ENCODE assay signal across 18 cellular contexts in genomic region chr5:115738807-115739206, GRCh38.
A peak's percentile ranks its signal among the peaks of the same experiment; 100 is the strongest.
DNase-seq lines count a peak whose midpoint lies in the region; ATAC-seq, FAIRE-seq and TF ChIP-seq lines count a peak whose summit lies in the region.
"Had no signal": no experiment of that assay in that cellular context is flagged by ENCODE, and none has a peak within 500 bp of the region (broad histone marks: within the 10 kb centered on the region; RNA-seq: fewer than 3 reads in every experiment).

No MANE protein-coding gene starts in this region.

- FAIRE-seq in H1 (lab: Jason Lieb, UNC) (no peak), D721Med (lab: Jason Lieb, UNC) (no peak)
- FAIRE-seq: RCC 7860 had no signal

- H3K36me3 ChIP-seq in Karpas-422 (ENCODE audit: insufficient read depth, low read length) (no peaks in the 10 kb centered on the region), H1 (ENCODE audit: control insufficient read depth in 2 of 4, insufficient read depth in 4 of 4, low read length in 3 of 4) (no peaks in the 10 kb centered on the region)
- H3K36me3 ChIP-seq: BLaER1, HAP-1 had no signal

- TF ChIP-seq POLR2A in H1 (IDR thresholded peaks at IDR 0.05; ENCODE audit: control extremely low read depth in 1 of 2, low read depth in 2 of 2, low read length in 2 of 2): no peak

- H3K27me3 ChIP-seq in Karpas-422 (ENCODE audit: low read length) (no peaks in the 10 kb centered on the region), H1 (replicated peaks in 1 of 4; ENCODE audit: control insufficient read depth in 3 of 4, extremely low read depth in 1 of 4, insufficient read depth in 3 of 4, low read length in 3 of 4) (no peaks in the 10 kb centered on the region), foreskin keratinocyte (peaks cover 41% of the 10 kb centered on the region)
- H3K27me3 ChIP-seq: BLaER1 had no signal

- H2BK20ac ChIP-seq in H1 (ENCODE audit: low read length): no peak overlapping the region

- H2BK120ac ChIP-seq in H1 (replicated peaks; ENCODE audit: low read depth, low read length): no peak overlapping the region

- TF ChIP-seq RAD21 in H1 (IDR thresholded peaks at IDR 0.05 in 1 of 2, conservative IDR thresholded peaks at IDR 0.05 in 1 of 2; ENCODE audit: low read depth in 2 of 2, low read length in 2 of 2): no peak

- no peaks in the 10 kb centered on the region for H3K9me2 ChIP-seq in Karpas-422 (replicated peaks; ENCODE audit: insufficient read depth, low read length)

- TF ChIP-seq CTCF in 22Rv1 (IDR thresholded peaks at IDR 0.05) (no peak), H1 (IDR thresholded peaks at IDR 0.05; ENCODE audit: control extremely low read depth in 1 of 3, insufficient read depth in 1 of 3, low read depth in 1 of 3, low read length in 3 of 3) (no peak), foreskin keratinocyte (conservative IDR thresholded peaks at IDR 0.05) (no peak), D721Med (IDR thresholded peaks at IDR 0.05; ENCODE audit: insufficient read depth, missing control alignments) (no peak)

- H2AFZ ChIP-seq in Karpas-422 (ENCODE audit: low read length): peak overlapping the region; percentile 62
- no peak overlapping the region for H2AFZ ChIP-seq in H1 (ENCODE audit: low read length)

- H3K4me2 ChIP-seq in Karpas-422 (ENCODE audit: low read depth, low read length, poor library complexity, severe bottlenecking) (no peak overlapping the region), H1 (ENCODE audit: insufficient read depth in 1 of 2, low read depth in 2 of 2, low read length in 2 of 2) (no peak overlapping the region)
- H3K4me2 ChIP-seq: BLaER1 had no signal

- H3K9me3 ChIP-seq in Karpas-422 (ENCODE audit: low read length) (0 out of 2 replicates have a peak, but pooled peaks cover 1% of the 10 kb centered on the region), H1 (ENCODE audit: insufficient read depth in 2 of 2, low read depth in 1 of 2, low read length in 1 of 2) (no peaks in the 10 kb centered on the region)
- H3K9me3 ChIP-seq: BLaER1, HAP-1 had no signal

- H3K27ac ChIP-seq in 22Rv1 (peak overlapping the region; percentile 57), Karpas-422 (ENCODE audit: low read length) (peak overlapping the region; percentile 95), H1 (ENCODE audit: low read depth, low read length) (no peak overlapping the region), foreskin keratinocyte (no peak overlapping the region)
- H3K27ac ChIP-seq: BLaER1 had no signal

- no peaks in the 10 kb centered on the region for H3K23me2 ChIP-seq in H1 (ENCODE audit: low read depth, low read length)

- H2BK5ac ChIP-seq in H1 (ENCODE audit: low read depth, low read length): 0 out of 2 replicates have a peak overlapping the region, but pooled peaks have one; percentile 73

- 92% methylated on average over 2 of the region's 2 CpGs; no CpG with 5 or more reads in 1 of the 2 experiments for WGBS in H1 (ENCODE audit: extremely low coverage in 1 of 2, insufficient coverage in 1 of 2, insufficient read length in 1 of 2, insufficient replicate concordance in 2 of 2, low coverage in 1 of 2, low lambda C conversion rate in 2 of 2, missing lambda C conversion rate in 1 of 2), 2 experiments

- no peak overlapping the region for H2BK15ac ChIP-seq in H1 (ENCODE audit: low read length)

- no peak overlapping the region for H4K91ac ChIP-seq in H1 (replicated peaks; ENCODE audit: insufficient read length, low read length)

- no peak overlapping the region for H3K4me3 ChIP-seq in Karpas-422 (ENCODE audit: low read length)
- no peak overlapping the region for H3K4me3 ChIP-seq in H1 (ENCODE audit: extremely low read depth in 1 of 4, insufficient read depth in 2 of 4, low read depth in 3 of 4, low read length in 4 of 4)
- H3K4me3 ChIP-seq: BLaER1, HAP-1 had no signal

- POLR2A ChIA-PET in H1 (lab: Charles Lee; ENCODE audit: partially characterized antibody): no interaction called here

- no peak overlapping the region for H2AK5ac ChIP-seq in H1 (ENCODE audit: low read depth, low read length)

- no peak overlapping the region for H4K8ac ChIP-seq in H1 (ENCODE audit: extremely low read depth, insufficient read depth, low read length)

- CTCF ChIA-PET in H1 (lab: Charles Lee; ENCODE audit: partially characterized antibody): interaction anchor here (0.9 to 1.2 kb wide), 3 partner anchors 9 to 34 kb away, joined by 3 read pairs; no protein-coding TSS in a partner anchor

- H4K20me1 ChIP-seq in Karpas-422 (ENCODE audit: insufficient read depth, low read depth, low read length) (no peaks in the 10 kb centered on the region), H1 (replicated peaks in 1 of 2; ENCODE audit: control insufficient read depth in 1 of 2, insufficient read depth in 2 of 2, low read length in 2 of 2) (no peaks in the 10 kb centered on the region)
- H4K20me1 ChIP-seq: BLaER1 had no signal

- ATAC-seq in foreskin keratinocyte (no peak), HG03045 (IDR thresholded peaks at IDR 0.05; ENCODE audit: unreplicated experiment) (no peak)
- ATAC-seq: Right ventricle myocardium inferior had no signal

- H4K5ac ChIP-seq in H1 (ENCODE audit: insufficient read length, low read depth, low read length): no peak overlapping the region

- peaks cover 51% of the 10 kb centered on the region for H3K4me1 ChIP-seq in Karpas-422 (ENCODE audit: low read length)
- peaks cover 0 to 17% (median 8%) of the 10 kb centered on the region in 4 experiments for H3K4me1 ChIP-seq in H1 (replicated peaks in 1 of 4; ENCODE audit: control insufficient read depth in 3 of 4, insufficient read depth in 4 of 4, low read length in 3 of 4)
- no peaks in the 10 kb centered on the region for H3K4me1 ChIP-seq in foreskin keratinocyte

- H3K9ac ChIP-seq in Karpas-422 (ENCODE audit: low read length): no peak overlapping the region
- H3K9ac ChIP-seq in H1 (replicated peaks in 1 of 4; ENCODE audit: extremely low read depth in 1 of 4, low read depth in 3 of 4, low read length in 3 of 4): no peak overlapping the region
- H3K9ac ChIP-seq: BLaER1 had no signal

- H3K4ac ChIP-seq in H1 (replicated peaks; ENCODE audit: insufficient read length, low read depth, low read length): no peak overlapping the region

- no peak overlapping the region for H3K18ac ChIP-seq in H1 (ENCODE audit: extremely low read depth, low read length)

- no peak overlapping the region for H3K23ac ChIP-seq in H1 (ENCODE audit: insufficient read length)

- no peak overlapping the region for H3K14ac ChIP-seq in H1 (ENCODE audit: insufficient read length)

- TF ChIP-seq EP300 in H1 (IDR thresholded peaks at IDR 0.05; ENCODE audit: borderline replicate concordance in 1 of 2, low read depth in 2 of 2, low read length in 2 of 2): no peak

- no peak overlapping the region for H3K56ac ChIP-seq in H1 (replicated peaks; ENCODE audit: insufficient read length, low read depth, low read length)

- H2BK12ac ChIP-seq in H1 (ENCODE audit: low read depth, low read length): no peak overlapping the region

- H3K79me2 ChIP-seq in Karpas-422 (ENCODE audit: low read length) (no peaks in the 10 kb centered on the region), H1 (ENCODE audit: control insufficient read depth in 1 of 2, insufficient read depth in 2 of 2, low read length in 2 of 2) (no peaks in the 10 kb centered on the region)

- DNase-seq in Karpas-422: no peak
- peak; percentile 56 for DNase-seq in NCI-H345 treated with DMSO at 0.1 percent for 48 hours (lab: John Stamatoyannopoulos, UW; ENCODE audit: unreplicated experiment)
- DNase-seq in H1 (ENCODE audit: low read depth in 1 of 2, low spot score in 2 of 2): no peak
- no peak for DNase-seq in foreskin keratinocyte
- no peak for DNase-seq in D721Med (ENCODE audit: insufficient read length, low spot score)
- no peak for DNase-seq in A172 (ENCODE audit: low spot score)
- DNase-seq: CD8-positive, alpha-beta memory T cell; DND-41; NCI-H187 treated with DMSO at 0.1 percent for 48 hours; NCI-H510A treated with DMSO at 0.1 percent for 48 hours; SW 1271; T-helper 2 cell had no signal

- no peaks in the 10 kb centered on the region for H3K79me1 ChIP-seq in H1 (ENCODE audit: low read depth, low read length)

TF ChIP-seq in H1, 55 proteins besides CTCF, POLR2A, EP300 and RAD21:
- no peak for TF ChIP-seq ATF2 (IDR thresholded peaks at IDR 0.05; ENCODE audit: low read length)
- TF ChIP-seq ATF3 (IDR thresholded peaks at IDR 0.05; ENCODE audit: insufficient read depth, low read depth, low read length): no peak
- no peak for TF ChIP-seq SIN3A (conservative IDR thresholded peaks at IDR 0.05 in 1 of 2, IDR thresholded peaks at IDR 0.05 in 1 of 2; ENCODE audit: low read depth in 1 of 2, low read length in 2 of 2)

Comparison
In these comparisons a context has a peak if more than half of its experiments do, and no peak if none do; other contexts are left out.
1. H3K27ac ChIP-seq: peak in 22Rv1 (single experiment) and Karpas-422 (single experiment); none in H1 (single experiment) and foreskin keratinocyte (single experiment).